ENCODE assay signal across 2 cellular contexts in genomic region chr20:57656252-57656820, GRCh38.
TF ChIP-seq lines count a peak whose summit lies in the region.

No MANE protein-coding gene starts in this region.

TF ChIP-seq in K562, 482 proteins besides CTCF, POLR2A, EP300 and RAD21:
- TF ChIP-seq OTX1 (CRISPR knock-in tag; IDR thresholded peaks at IDR 0.05) (no peak), TEAD1 (CRISPR knock-in tag; IDR thresholded peaks at IDR 0.05) (no peak), FOSL1 (tag; conservative IDR thresholded peaks at IDR 0.05) (no peak), U2AF1 (optimal IDR thresholded peaks at IDR 0.05; ENCODE audit: low read depth, low read length) (no peak), PHTF2 (CRISPR knock-in tag; IDR thresholded peaks at IDR 0.05) (no peak), FOXA1 (IDR thresholded peaks at IDR 0.05; ENCODE audit: borderline replicate concordance) (no peak)

TF ChIP-seq in HepG2, 621 proteins besides CTCF, POLR2A, EP300 and RAD21:
- TF ChIP-seq ZUFSP (CRISPR knock-in tag; IDR thresholded peaks at IDR 0.05; ENCODE audit: borderline replicate concordance) (no peak), ZNF672 (CRISPR knock-in tag; IDR thresholded peaks at IDR 0.05) (no peak), SRSF9 (IDR thresholded peaks at IDR 0.05; ENCODE audit: borderline replicate concordance, insufficient read depth, low read depth, low read length, poor library complexity, severe bottlenecking) (no peak), TOPORS (CRISPR knock-in tag; IDR thresholded peaks at IDR 0.05) (no peak), ZHX2 (IDR thresholded peaks at IDR 0.05; ENCODE audit: low read depth) (no peak), ZHX2 (CRISPR knock-in tag; IDR thresholded peaks at IDR 0.05; ENCODE audit: borderline replicate concordance) (no peak), HOXD1 (CRISPR knock-in tag; IDR thresholded peaks at IDR 0.05) (no peak), HCFC1 (IDR thresholded peaks at IDR 0.05; ENCODE audit: low read depth, low read length) (no peak), PITX1 (CRISPR knock-in tag; IDR thresholded peaks at IDR 0.05) (no peak), ZNF558 (CRISPR knock-in tag; IDR thresholded peaks at IDR 0.05; ENCODE audit: borderline replicate concordance) (no peak), ZNF609 (CRISPR knock-in tag; IDR thresholded peaks at IDR 0.05; ENCODE audit: borderline replicate concordance) (no peak), ASH2L (IDR thresholded peaks at IDR 0.05; ENCODE audit: insufficient read length, low read depth, low read length) (no peak), MED13 (CRISPR knock-in tag; IDR thresholded peaks at IDR 0.05) (no peak), FLYWCH1 (CRISPR knock-in tag; IDR thresholded peaks at IDR 0.05) (no peak), ZFP36 (IDR thresholded peaks at IDR 0.05; ENCODE audit: borderline replicate concordance, low read depth, low read length, partially characterized antibody) (no peak), SRF (IDR thresholded peaks at IDR 0.05; ENCODE audit: low read depth, low read length) (no peak), MZF1 (CRISPR knock-in tag; IDR thresholded peaks at IDR 0.05; ENCODE audit: borderline replicate concordance) (no peak), SMC3 (IDR thresholded peaks at IDR 0.05; ENCODE audit: low read length) (no peak), SUZ12 (IDR thresholded peaks at IDR 0.05; ENCODE audit: low read depth, low read length) (no peak), ZNF3 (CRISPR knock-in tag; IDR thresholded peaks at IDR 0.05) (no peak)
